1 cellular context compared by ENCODE assay signal in the genomic region with DNA sequence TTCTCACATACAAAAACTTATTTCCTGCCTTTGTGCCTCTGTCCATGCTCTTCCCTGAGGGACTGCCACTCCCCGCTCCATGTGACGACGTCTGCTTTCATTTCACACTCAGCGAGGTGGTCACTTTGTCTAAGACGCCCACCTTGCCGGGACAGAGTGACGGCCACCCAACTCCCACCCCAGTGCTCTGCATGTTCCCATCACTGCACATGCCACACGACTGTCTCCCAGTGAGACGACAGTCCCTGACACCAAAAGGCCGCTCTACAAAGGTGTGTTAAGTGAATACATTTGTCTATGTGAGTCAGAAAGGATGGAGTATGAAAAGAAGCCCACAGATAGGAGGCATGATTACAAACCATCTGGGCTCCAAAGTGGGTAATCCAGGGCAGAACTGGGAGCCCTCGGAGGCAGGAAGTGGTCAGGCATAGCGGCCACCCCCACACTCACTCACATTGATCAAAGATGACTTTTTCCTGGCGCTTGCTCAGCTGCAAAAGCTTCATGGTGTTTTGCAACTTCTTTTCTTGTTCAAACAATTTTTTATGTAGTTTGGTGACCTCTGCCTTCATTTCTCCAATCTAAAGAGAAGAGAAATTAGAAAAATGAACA.
TF ChIP-seq lines count a peak whose summit lies in the region.

No MANE protein-coding gene starts in this region.

TF ChIP-seq in GM23338, 12 proteins besides CTCF, POLR2A, EP300 and RAD21 (continued from another document):
- TF ChIP-seq, protein P1, sequence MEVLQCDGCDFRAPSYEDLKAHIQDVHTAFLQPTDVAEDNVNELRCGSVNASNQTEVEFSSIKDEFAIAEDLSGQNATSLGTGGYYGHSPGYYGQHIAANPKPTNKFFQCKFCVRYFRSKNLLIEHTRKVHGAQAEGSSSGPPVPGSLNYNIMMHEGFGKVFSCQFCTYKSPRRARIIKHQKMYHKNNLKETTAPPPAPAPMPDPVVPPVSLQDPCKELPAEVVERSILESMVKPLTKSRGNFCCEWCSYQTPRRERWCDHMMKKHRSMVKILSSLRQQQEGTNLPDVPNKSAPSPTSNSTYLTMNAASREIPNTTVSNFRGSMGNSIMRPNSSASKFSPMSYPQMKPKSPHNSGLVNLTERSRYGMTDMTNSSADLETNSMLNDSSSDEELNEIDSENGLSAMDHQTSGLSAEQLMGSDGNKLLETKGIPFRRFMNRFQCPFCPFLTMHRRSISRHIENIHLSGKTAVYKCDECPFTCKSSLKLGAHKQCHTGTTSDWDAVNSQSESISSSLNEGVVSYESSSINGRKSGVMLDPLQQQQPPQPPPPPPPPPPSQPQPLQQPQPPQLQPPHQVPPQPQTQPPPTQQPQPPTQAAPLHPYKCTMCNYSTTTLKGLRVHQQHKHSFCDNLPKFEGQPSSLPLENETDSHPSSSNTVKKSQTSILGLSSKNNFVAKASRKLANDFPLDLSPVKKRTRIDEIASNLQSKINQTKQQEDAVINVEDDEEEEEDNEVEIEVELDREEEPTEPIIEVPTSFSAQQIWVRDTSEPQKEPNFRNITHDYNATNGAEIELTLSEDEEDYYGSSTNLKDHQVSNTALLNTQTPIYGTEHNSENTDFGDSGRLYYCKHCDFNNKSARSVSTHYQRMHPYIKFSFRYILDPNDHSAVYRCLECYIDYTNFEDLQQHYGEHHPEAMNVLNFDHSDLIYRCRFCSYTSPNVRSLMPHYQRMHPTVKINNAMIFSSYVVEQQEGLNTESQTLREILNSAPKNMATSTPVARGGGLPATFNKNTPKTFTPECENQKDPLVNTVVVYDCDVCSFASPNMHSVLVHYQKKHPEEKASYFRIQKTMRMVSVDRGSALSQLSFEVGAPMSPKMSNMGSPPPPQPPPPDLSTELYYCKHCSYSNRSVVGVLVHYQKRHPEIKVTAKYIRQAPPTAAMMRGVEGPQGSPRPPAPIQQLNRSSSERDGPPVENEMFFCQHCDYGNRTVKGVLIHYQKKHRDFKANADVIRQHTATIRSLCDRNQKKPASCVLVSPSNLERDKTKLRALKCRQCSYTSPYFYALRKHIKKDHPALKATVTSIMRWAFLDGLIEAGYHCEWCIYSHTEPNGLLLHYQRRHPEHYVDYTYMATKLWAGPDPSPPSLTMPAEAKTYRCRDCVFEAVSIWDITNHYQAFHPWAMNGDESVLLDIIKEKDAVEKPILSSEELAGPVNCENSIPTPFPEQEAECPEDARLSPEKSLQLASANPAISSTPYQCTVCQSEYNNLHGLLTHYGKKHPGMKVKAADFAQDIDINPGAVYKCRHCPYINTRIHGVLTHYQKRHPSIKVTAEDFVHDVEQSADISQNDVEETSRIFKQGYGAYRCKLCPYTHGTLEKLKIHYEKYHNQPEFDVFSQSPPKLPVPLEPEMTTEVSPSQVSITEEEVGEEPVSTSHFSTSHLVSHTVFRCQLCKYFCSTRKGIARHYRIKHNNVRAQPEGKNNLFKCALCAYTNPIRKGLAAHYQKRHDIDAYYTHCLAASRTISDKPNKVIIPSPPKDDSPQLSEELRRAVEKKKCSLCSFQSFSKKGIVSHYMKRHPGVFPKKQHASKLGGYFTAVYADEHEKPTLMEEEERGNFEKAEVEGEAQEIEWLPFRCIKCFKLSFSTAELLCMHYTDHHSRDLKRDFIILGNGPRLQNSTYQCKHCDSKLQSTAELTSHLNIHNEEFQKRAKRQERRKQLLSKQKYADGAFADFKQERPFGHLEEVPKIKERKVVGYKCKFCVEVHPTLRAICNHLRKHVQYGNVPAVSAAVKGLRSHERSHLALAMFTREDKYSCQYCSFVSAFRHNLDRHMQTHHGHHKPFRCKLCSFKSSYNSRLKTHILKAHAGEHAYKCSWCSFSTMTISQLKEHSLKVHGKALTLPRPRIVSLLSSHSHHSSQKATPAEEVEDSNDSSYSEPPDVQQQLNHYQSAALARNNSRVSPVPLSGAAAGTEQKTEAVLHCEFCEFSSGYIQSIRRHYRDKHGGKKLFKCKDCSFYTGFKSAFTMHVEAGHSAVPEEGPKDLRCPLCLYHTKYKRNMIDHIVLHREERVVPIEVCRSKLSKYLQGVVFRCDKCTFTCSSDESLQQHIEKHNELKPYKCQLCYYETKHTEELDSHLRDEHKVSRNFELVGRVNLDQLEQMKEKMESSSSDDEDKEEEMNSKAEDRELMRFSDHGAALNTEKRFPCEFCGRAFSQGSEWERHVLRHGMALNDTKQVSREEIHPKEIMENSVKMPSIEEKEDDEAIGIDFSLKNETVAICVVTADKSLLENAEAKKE (CRISPR knock-in tag; IDR thresholded peaks at IDR 0.05): no peak
TF ChIP-seq in GM23338: peak in this region for 0.
